In genomic region chr6:164928366-164929154, GRCh38 we compare ENCODE assay signal across 14 cellular contexts.
DNase-seq lines count a peak whose midpoint lies in the region; ATAC-seq and TF ChIP-seq lines count a peak whose summit lies in the region.
"Had no signal": no experiment of that assay in that cellular context is flagged by ENCODE, and none has a peak within 500 bp of the region (broad histone marks: within the 10 kb centered on the region; RNA-seq: fewer than 3 reads in every experiment).

No MANE protein-coding gene starts in this region.

- ATAC-seq in PC-3 (peak; percentile 57), HG03442 (IDR thresholded peaks at IDR 0.05; ENCODE audit: unreplicated experiment) (no peak)

- no peaks in the 10 kb centered on the region for H3F3A ChIP-seq in PC-3 (ENCODE audit: low read length, unreplicated experiment)

- no peaks in the 10 kb centered on the region for H3K36me3 ChIP-seq in PC-3 (ENCODE audit: low read depth, low read length)
- H3K36me3 ChIP-seq: breast epithelium had no signal

- H3K4me1 ChIP-seq in PC-3 (ENCODE audit: insufficient read depth, low read length): no peaks in the 10 kb centered on the region
- H3K4me1 ChIP-seq: breast epithelium had no signal

- H3K4me3 Mint-ChIP-seq in osteocyte (ENCODE audit: unreplicated experiment): no peak overlapping the region
- H3K4me3 Mint-ChIP-seq: CD4-positive, alpha-beta memory T cell had no signal

- no peaks in the 10 kb centered on the region for H3K9me2 ChIP-seq in PC-3 (replicated peaks; ENCODE audit: low read length)

- H3K27ac ChIP-seq in PC-3 (ENCODE audit: low read length): no peak overlapping the region
- H3K27ac ChIP-seq: breast epithelium had no signal

- H3K4me2 ChIP-seq in PC-3 (ENCODE audit: low read length): no peak overlapping the region

- no peaks in the 10 kb centered on the region for H4K20me1 ChIP-seq in PC-3 (ENCODE audit: low read length)

- H3K4me1 Mint-ChIP-seq in osteocyte (ENCODE audit: unreplicated experiment): no peaks in the 10 kb centered on the region
- H3K4me1 Mint-ChIP-seq: CD4-positive, alpha-beta memory T cell had no signal

- CTCF ChIA-PET in PC-3 (lab: Charles Lee): no interaction called here

- intact Hi-C loops in PC-3 (cut with micrococcal nuclease): loop anchor here (5.0 to 10.0 kb wide), 3 partner anchors 119 to 1754 kb away; no protein-coding TSS in a partner anchor

- no peak overlapping the region for H2AFZ ChIP-seq in PC-3 (ENCODE audit: low read length)

- H3K36me3 Mint-ChIP-seq in osteocyte (ENCODE audit: unreplicated experiment): no peaks in the 10 kb centered on the region
- H3K36me3 Mint-ChIP-seq: CD4-positive, alpha-beta memory T cell had no signal

- no peak overlapping the region for H3K27ac Mint-ChIP-seq in osteocyte (ENCODE audit: unreplicated experiment)
- H3K27ac Mint-ChIP-seq: CD4-positive, alpha-beta memory T cell had no signal

- no peaks in the 10 kb centered on the region for H3K9me3 ChIP-seq in PC-3 (ENCODE audit: low read length)
- H3K9me3 ChIP-seq: breast epithelium had no signal

- no TSS peak for BruUV-seq in PC-3 (replicated peaks; lab: Mats Ljungman, UMichigan)

- no peak overlapping the region for H3K4me3 ChIP-seq in PC-3 (ENCODE audit: low read length)

- POLR2A ChIA-PET in PC-3 (lab: Charles Lee; ENCODE audit: unreplicated experiment): no interaction called here

- DNase-seq in G401 (ENCODE audit: low spot score) (peak; percentile 76), PC-3 (no peak), globus pallidus (ENCODE audit: low spot score) (peak; percentile 57), retina (peak; percentile 43), HPDE6-E6E7 (ENCODE audit: extremely low spot score) (no peak), osteocyte (ENCODE audit: extremely low spot score, unreplicated experiment) (no peak)
- DNase-seq in activated CD4-positive, alpha-beta T cell treated with anti-CD3 and anti-CD28 coated beads for 4 hours: no peak
- DNase-seq: activated gamma-delta T cell treated with Interleukin-2 at 50 U/mL for 16 hours; CD4-positive, alpha-beta memory T cell; mesendoderm; OCI-M1; trophoblast cell had no signal

- in situ Hi-C loops in G401 (cut with HindIII; ENCODE audit: low sequenced_read_pairs): no loop called here

- no peaks in the 10 kb centered on the region for H3K9me3 Mint-ChIP-seq in osteocyte (ENCODE audit: unreplicated experiment)
- H3K9me3 Mint-ChIP-seq: CD4-positive, alpha-beta memory T cell had no signal

- no peak overlapping the region for H3K9ac ChIP-seq in PC-3 (ENCODE audit: low read length)

- TF ChIP-seq CTCF in PC-3 (conservative IDR thresholded peaks at IDR 0.05; ENCODE audit: low read depth, low read length) (no peak), osteocyte (IDR thresholded peaks at IDR 0.05) (no peak)

- H3K27me3 Mint-ChIP-seq in osteocyte (ENCODE audit: unreplicated experiment): peaks cover 3% of the 10 kb centered on the region
- H3K27me3 Mint-ChIP-seq: CD4-positive, alpha-beta memory T cell had no signal

- no peaks in the 10 kb centered on the region for H3K27me3 ChIP-seq in PC-3 (ENCODE audit: low read length)
- H3K27me3 ChIP-seq: breast epithelium had no signal

- H3K79me2 ChIP-seq in PC-3 (ENCODE audit: low read length): no peaks in the 10 kb centered on the region

Comparison
In these comparisons a context has a peak if more than half of its experiments do, and no peak if none do; other contexts are left out.
1. DNase-seq: peak in G401 (single experiment), globus pallidus (single experiment) and retina (single experiment); none in PC-3 (single experiment), HPDE6-E6E7 (single experiment), activated CD4-positive, alpha-beta T cell treated with anti-CD3 and anti-CD28 coated beads for 4 hours (0 of 2) and osteocyte (single experiment).